9 cellular contexts compared by ENCODE assay signal in genomic region chr6:112317461-112317860, GRCh38. TPM values are rescaled to one million over a fixed set of nuclear protein-coding genes. Genes with fewer than 3 reads are reported as not detected.
"Had no signal": no experiment of that assay in that cellular context is flagged by ENCODE, and none has a peak within 500 bp of the region (broad histone marks: within the 10 kb centered on the region; RNA-seq: fewer than 3 reads in every experiment).

No MANE protein-coding gene starts in this region.

- H3K36me3 Mint-ChIP-seq: IgD-negative memory B cell had no signal

- FAIRE-seq: HepG2, HTR-8/SVneo, K562 had no signal

- H3K4me3 Mint-ChIP-seq: IgD-negative memory B cell had no signal

- H3K27ac Mint-ChIP-seq: IgD-negative memory B cell had no signal

- ATAC-seq: HepG2, K562 had no signal

- H3K27ac ChIP-seq: HL-60 had no signal

- H3K4me1 Mint-ChIP-seq: IgD-negative memory B cell had no signal

- DNase-seq: IMR-90, KBM-7, KG1 had no signal

- H3K4me3 ChIP-seq: K562 had no signal

RNA-seq across cellular contexts. Expression of gene RFPL4B, which starts 29.7 kb away (rescaled TPM):
- total RNA-seq: HepG2, HT-29, IMR-90 had no signal
- polyA plus RNA-seq: HepG2, IgD-negative memory B cell, IMR-90 had no signal
